Comparison of ENCODE assay signal across 17 cellular contexts in the genomic region with DNA sequence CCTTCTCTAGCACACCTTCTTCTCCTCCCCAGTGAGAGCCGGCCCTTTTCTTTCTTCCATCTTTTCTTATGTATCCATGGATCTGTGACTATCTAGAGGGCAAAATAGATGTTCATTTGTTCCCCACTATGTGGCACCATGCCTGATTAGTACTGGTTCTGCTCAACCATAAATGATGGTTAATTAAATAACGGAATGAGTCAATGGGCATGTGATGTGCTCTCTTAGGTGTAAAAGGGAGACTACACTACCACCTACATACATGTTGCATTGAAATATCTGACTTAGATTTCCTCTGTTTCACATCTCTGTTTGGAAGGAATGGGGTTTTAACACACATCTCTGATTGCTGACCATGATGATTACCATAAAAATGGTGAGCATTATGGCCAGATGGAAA.
DNase-seq lines count a peak whose midpoint lies in the region; ATAC-seq and TF ChIP-seq lines count a peak whose summit lies in the region.
"Had no signal": no experiment of that assay in that cellular context is flagged by ENCODE, and none has a peak within 500 bp of the region (broad histone marks: within the 10 kb centered on the region; RNA-seq: fewer than 3 reads in every experiment).

No MANE protein-coding gene starts in this region.

- POLR2A ChIA-PET in MCF 10A (lab: Yijun Ruan, JAX) (interaction anchor here (0.8 to 3.0 kb wide), 22 partner anchors 8 to 647 kb away, joined by 3 to 19 read pairs (median 6); partner anchors contain the start of gene BTG1), A673 (lab: Charles Lee; ENCODE audit: low non-redundant PET) (no interaction called here)

- H3K9me3 ChIP-seq in mammary epithelial cell (replicated peaks; ENCODE audit: insufficient read depth, low read length), result no peaks in the 10 kb centered on the region
- no peaks in the 10 kb centered on the region for H3K9me3 ChIP-seq in muscle layer of duodenum (ENCODE audit: control insufficient read depth in 1 of 2, low read length in 2 of 2)
- no peaks in the 10 kb centered on the region for H3K9me3 ChIP-seq in uterus
- no peaks in the 10 kb centered on the region for H3K9me3 ChIP-seq in A673 (ENCODE audit: low read depth, low read length, poor library complexity, severe bottlenecking)
- H3K9me3 ChIP-seq: HAP-1, right lobe of liver had no signal

- TF ChIP-seq POLR2A in uterus (IDR thresholded peaks at IDR 0.05), result no peak

- H4K20me1 ChIP-seq in mammary epithelial cell (ENCODE audit: insufficient read depth, low read length), result no peaks in the 10 kb centered on the region

- no peak overlapping the region for H3K4me3 ChIP-seq in mammary epithelial cell (replicated peaks in 1 of 3; ENCODE audit: insufficient read depth in 1 of 3, low read depth in 2 of 3, low read length in 3 of 3)
- no peak overlapping the region for H3K4me3 ChIP-seq in muscle layer of duodenum (ENCODE audit: low read depth in 1 of 2, low read length in 2 of 2)
- H3K4me3 ChIP-seq in uterus, result no peak overlapping the region
- no peak overlapping the region for H3K4me3 ChIP-seq in A673 (ENCODE audit: low read depth, low read length, poor library complexity, severe bottlenecking)
- H3K4me3 ChIP-seq: HAP-1, neural progenitor cell, right lobe of liver had no signal

- dilution Hi-C loops in mammary epithelial cell (cut with HindIII; ENCODE audit: low sequenced_read_pairs), result no loop called here

- no peaks in the 10 kb centered on the region for H3K27me3 Mint-ChIP-seq in MCF 10A (ENCODE audit: insufficient read depth, unreplicated experiment)

- intact Hi-C loops in MCF 10A (cut with micrococcal nuclease), result loop anchor here (2.0 kb wide), 1 partner anchor 52 kb away; no protein-coding TSS in a partner anchor
- intact Hi-C loops in mammary epithelial cell (cut with micrococcal nuclease), result no loop called here
- intact Hi-C loops in uterus (cut with DNase I; ENCODE audit: low total_unique reads), result no loop called here
- intact Hi-C loops in A673 (cut with micrococcal nuclease; ENCODE audit: unreplicated experiment), result no loop called here

- H3K79me2 ChIP-seq in mammary epithelial cell (ENCODE audit: insufficient read depth, low read length), result no peaks in the 10 kb centered on the region

- no peaks in the 10 kb centered on the region for H3K9me3 Mint-ChIP-seq in MCF 10A (ENCODE audit: unreplicated experiment)
- H3K9me3 Mint-ChIP-seq: neural progenitor cell had no signal

- no peak for ATAC-seq in HG03342 (IDR thresholded peaks at IDR 0.05; ENCODE audit: unreplicated experiment)
- ATAC-seq: right lobe of liver had no signal

- BruUV-seq in MCF 10A (replicated peaks; lab: Mats Ljungman, UMichigan) (no TSS peak), mammary epithelial cell (replicated peaks; lab: Mats Ljungman, UMichigan) (no TSS peak), A673 (replicated peaks; lab: Mats Ljungman, UMichigan) (no TSS peak)

- in situ Hi-C loops in mammary epithelial cell (cut with MboI; ENCODE audit: low sequenced_read_pairs in 2 of 2), result no loop called here

- DNase-seq in MCF 10A (ENCODE audit: unreplicated experiment) (no peak), mammary epithelial cell (no peak), uterus (no peak), A673 (ENCODE audit: low spot score) (no peak), NCI-H146 (lab: John Stamatoyannopoulos, UW) (no peak)
- DNase-seq: brain microvascular endothelial cell; effector CD8-positive, alpha-beta T cell; KBM-7; NCI-H187; NCI-H526; right lobe of liver; stimulated activated CD4-positive, alpha-beta T cell treated with anti-CD3 and anti-CD28 coated beads, Interleukin-4, amount 100 ng/mL, for 1 hour had no signal

- H3K27me3 ChIP-seq in mammary epithelial cell (ENCODE audit: insufficient read depth, low read length) (no peaks in the 10 kb centered on the region), muscle layer of duodenum (ENCODE audit: low read depth, low read length) (no peaks in the 10 kb centered on the region), uterus (no peaks in the 10 kb centered on the region), A673 (replicated peaks; ENCODE audit: insufficient read depth, low read depth, low read length, poor library complexity) (no peaks in the 10 kb centered on the region)
- H3K27me3 ChIP-seq: brain microvascular endothelial cell, neural progenitor cell, right lobe of liver had no signal

- no peak for TF ChIP-seq CTCF in MCF 10A (IDR thresholded peaks at IDR 0.05; ENCODE audit: unreplicated experiment)
- no peak for TF ChIP-seq CTCF in mammary epithelial cell (conservative IDR thresholded peaks at IDR 0.05 in 1 of 2, IDR thresholded peaks at IDR 0.05 in 1 of 2; ENCODE audit: extremely low read depth in 1 of 2, insufficient read depth in 1 of 2, low read depth in 1 of 2, low read length in 2 of 2)
- TF ChIP-seq CTCF in uterus (IDR thresholded peaks at IDR 0.05), result no peak
- TF ChIP-seq CTCF in A673 (conservative IDR thresholded peaks at IDR 0.05; ENCODE audit: low read depth, low read length), result no peak

- H3K9ac ChIP-seq in mammary epithelial cell (ENCODE audit: insufficient read depth, low read length), result no peak overlapping the region
- H3K9ac ChIP-seq: neural progenitor cell had no signal

- H3K36me3 Mint-ChIP-seq in MCF 10A (ENCODE audit: insufficient read depth, unreplicated experiment), result peaks cover 5% of the 10 kb centered on the region
- H3K36me3 Mint-ChIP-seq: neural progenitor cell had no signal

- H3K27ac ChIP-seq in mammary epithelial cell (ENCODE audit: insufficient read depth, low read depth, low read length) (no peak overlapping the region), angular gyrus (ENCODE audit: low read depth, low read length) (peak overlapping the region; percentile 0), muscle layer of duodenum (ENCODE audit: low read length) (peak overlapping the region; percentile 4), uterus (peak overlapping the region; percentile 85 to 94), A673 (ENCODE audit: low read depth, low read length, poor library complexity, severe bottlenecking) (no peak overlapping the region)
- H3K27ac ChIP-seq: brain microvascular endothelial cell, neural progenitor cell, right lobe of liver had no signal

- H3K36me3 ChIP-seq in mammary epithelial cell (ENCODE audit: insufficient read depth, low read length), result no peaks in the 10 kb centered on the region
- no peaks in the 10 kb centered on the region for H3K36me3 ChIP-seq in muscle layer of duodenum (ENCODE audit: control insufficient read depth in 1 of 2, insufficient read depth in 2 of 2, low read length in 2 of 2)
- no peaks in the 10 kb centered on the region for H3K36me3 ChIP-seq in uterus
- H3K36me3 ChIP-seq in A673 (ENCODE audit: insufficient read depth, low read length, poor library complexity, severe bottlenecking), result no peaks in the 10 kb centered on the region
- H3K36me3 ChIP-seq: brain microvascular endothelial cell, HAP-1, neural progenitor cell, right lobe of liver had no signal

- peaks cover 55% of the 10 kb centered on the region for H3K4me1 Mint-ChIP-seq in MCF 10A (ENCODE audit: insufficient read depth, unreplicated experiment)

- H3K4me3 Mint-ChIP-seq in MCF 10A (ENCODE audit: unreplicated experiment), result no peak overlapping the region
- H3K4me3 Mint-ChIP-seq: neural progenitor cell had no signal

- H3K4me2 ChIP-seq in mammary epithelial cell (ENCODE audit: insufficient read depth, low read depth, low read length), result no peak overlapping the region
- H3K4me2 ChIP-seq: neural progenitor cell had no signal

- CTCF ChIA-PET in MCF 10A (lab: Yijun Ruan, JAX) (interaction anchor here (0.8 to 1.3 kb wide), 2 partner anchors 211 to 217 kb away, joined by 3 to 4 read pairs; no protein-coding TSS in a partner anchor), mammary epithelial cell (lab: Charles Lee; ENCODE audit: low non-redundant PET) (no interaction called here), A673 (lab: Charles Lee) (no interaction called here)

- peaks cover 21% of the 10 kb centered on the region for H3K4me1 ChIP-seq in mammary epithelial cell (ENCODE audit: insufficient read depth, low read length)
- H3K4me1 ChIP-seq in muscle layer of duodenum (ENCODE audit: control insufficient read depth in 1 of 2, insufficient read depth in 2 of 2, low read length in 2 of 2), result peaks cover 7 to 15% of the 10 kb centered on the region in 2 donors
- H3K4me1 ChIP-seq in uterus, result peaks cover 0 to 8% of the 10 kb centered on the region in 2 donors
- peaks cover 8% of the 10 kb centered on the region for H3K4me1 ChIP-seq in A673 (ENCODE audit: insufficient read depth, low read length, poor library complexity, severe bottlenecking)
- H3K4me1 ChIP-seq: HAP-1, neural progenitor cell, right lobe of liver had no signal

- peak overlapping the region; percentile 65 for H3K27ac Mint-ChIP-seq in MCF 10A (ENCODE audit: low read depth, unreplicated experiment)
- H3K27ac Mint-ChIP-seq: neural progenitor cell had no signal

- 100% methylated on average over 2 of the region's 2 CpGs for WGBS in mammary epithelial cell (ENCODE audit: low coverage, missing lambda C conversion rate)

- no peak overlapping the region for H2AFZ ChIP-seq in mammary epithelial cell (ENCODE audit: low read depth, low read length)
- H2AFZ ChIP-seq: neural progenitor cell had no signal

Comparison
In these comparisons a context has a peak if more than half of its experiments do, and no peak if none do; other contexts are left out.
1. H3K27ac ChIP-seq: peak in angular gyrus (single experiment), muscle layer of duodenum (single experiment) and uterus (2 of 2); none in mammary epithelial cell (single experiment) and A673 (single experiment).